ENCODE assay signal across 16 cellular contexts in genomic region chr5:132214491-132214890, GRCh38. TPM values are rescaled to one million over a fixed set of nuclear protein-coding genes. Genes with fewer than 3 reads are reported as not detected.
DNase-seq lines count a peak whose midpoint lies in the region; ATAC-seq and TF ChIP-seq lines count a peak whose summit lies in the region.
"Had no signal": no experiment of that assay in that cellular context is flagged by ENCODE, and none has a peak within 500 bp of the region (broad histone marks: within the 10 kb centered on the region; RNA-seq: fewer than 3 reads in every experiment).

No MANE protein-coding gene starts in this region.

- H3K27ac ChIP-seq in heart right ventricle, result peak overlapping the region; percentile 76 to 92 (median 86)
- peak overlapping the region; percentile 85 for H3K27ac ChIP-seq in layer of hippocampus (ENCODE audit: low read depth, low read length)
- peak overlapping the region; percentile 97 for H3K27ac ChIP-seq in rectal smooth muscle tissue (ENCODE audit: low read depth, low read length)
- peak overlapping the region; percentile 86 to 97 for H3K27ac ChIP-seq in uterus
- no peak overlapping the region for H3K27ac ChIP-seq in A673 (ENCODE audit: low read depth, low read length, poor library complexity, severe bottlenecking)
- H3K27ac ChIP-seq: parathyroid adenoma had no signal

- H3K36me3 ChIP-seq in heart right ventricle (peaks cover 0 to 77% (median 32%) of the 10 kb centered on the region in 9 donors), rectal smooth muscle tissue (ENCODE audit: control insufficient read depth, insufficient read depth, low read length) (peaks cover 23% of the 10 kb centered on the region), uterus (no peaks in the 10 kb centered on the region), A673 (ENCODE audit: insufficient read depth, low read length, poor library complexity, severe bottlenecking) (no peaks in the 10 kb centered on the region)

- no peak overlapping the region for H3K4me3 ChIP-seq in heart right ventricle
- no peak overlapping the region for H3K4me3 ChIP-seq in rectal smooth muscle tissue (ENCODE audit: low read length)
- no peak overlapping the region for H3K4me3 ChIP-seq in uterus
- H3K4me3 ChIP-seq in A673 (ENCODE audit: low read depth, low read length, poor library complexity, severe bottlenecking), result no peak overlapping the region

- no peaks in the 10 kb centered on the region for H3K27me3 ChIP-seq in heart right ventricle
- H3K27me3 ChIP-seq in layer of hippocampus (ENCODE audit: control insufficient read depth, insufficient read depth, low read length), result no peaks in the 10 kb centered on the region
- H3K27me3 ChIP-seq in rectal smooth muscle tissue (ENCODE audit: control insufficient read depth, insufficient read depth, low read length), result no peaks in the 10 kb centered on the region
- H3K27me3 ChIP-seq in uterus, result no peaks in the 10 kb centered on the region
- H3K27me3 ChIP-seq in A673 (replicated peaks; ENCODE audit: insufficient read depth, low read depth, low read length, poor library complexity), result no peaks in the 10 kb centered on the region

- no peak for ATAC-seq in heart right ventricle
- no peak for ATAC-seq in left ventricle myocardium superior
- ATAC-seq in GM21367 (IDR thresholded peaks at IDR 0.05; ENCODE audit: unreplicated experiment), result no peak

- intact Hi-C loops in heart right ventricle (cut with DNase I) (loop anchor here in 2 of 10 donors (10.0 kb wide), 1 partner anchor 150 kb away; the partner anchor contains the start of gene SLC22A5 (in 2 of the 2)), left ventricle myocardium superior (cut with micrococcal nuclease) (no loop called here), uterus (cut with DNase I; ENCODE audit: low total_unique reads) (no loop called here), A673 (cut with micrococcal nuclease; ENCODE audit: unreplicated experiment) (no loop called here)

- POLR2A ChIA-PET in A673 (lab: Charles Lee; ENCODE audit: low non-redundant PET), result no interaction called here

- no TSS peak for BruUV-seq in A673 (replicated peaks; lab: Mats Ljungman, UMichigan)

- DNase-seq in heart right ventricle, result no peak
- DNase-seq in left ventricle myocardium superior, result no peak
- DNase-seq in uterus, result no peak
- no peak for DNase-seq in A673 (ENCODE audit: low spot score)
- DNase-seq in D341Med (ENCODE audit: low spot score), result no peak
- DNase-seq: activated CD4-positive, alpha-beta memory T cell treated with anti-CD3 and anti-CD28 coated beads for 36 hours; dermis blood vessel endothelial cell; NCI-H2029 treated with DMSO at 0.1 percent for 48 hours; SIG-M5; stimulated activated CD4-positive, alpha-beta T cell treated with anti-CD3 and anti-CD28 coated beads, Interleukin-2, amount 100 ng/mL, for 24 hours; stimulated activated CD8-positive, alpha-beta memory T cell treated with anti-CD3 and anti-CD28 coated beads, Interleukin-4, amount 100 ng/mL, for 48 hours; T1000 had no signal

- H3K9me3 ChIP-seq in heart right ventricle (no peaks in the 10 kb centered on the region), uterus (no peaks in the 10 kb centered on the region), A673 (ENCODE audit: low read depth, low read length, poor library complexity, severe bottlenecking) (no peaks in the 10 kb centered on the region)

- 98 to 99% methylated on average over 4 of the region's 4 CpGs for WGBS in heart right ventricle, 2 donors

- H3K4me1 ChIP-seq in heart right ventricle (peaks cover 8 to 93% (median 72%) of the 10 kb centered on the region in 9 donors), rectal smooth muscle tissue (ENCODE audit: control insufficient read depth, insufficient read depth, low read length) (peaks cover 9% of the 10 kb centered on the region), uterus (no peaks in the 10 kb centered on the region), A673 (ENCODE audit: insufficient read depth, low read length, poor library complexity, severe bottlenecking) (no peaks in the 10 kb centered on the region)

- CTCF ChIA-PET in A673 (lab: Charles Lee), result no interaction called here

- TF ChIP-seq CTCF in heart right ventricle (IDR thresholded peaks at IDR 0.05) (no peak), uterus (IDR thresholded peaks at IDR 0.05) (no peak), A673 (conservative IDR thresholded peaks at IDR 0.05; ENCODE audit: low read depth, low read length) (no peak)

- no peak for TF ChIP-seq POLR2A in uterus (IDR thresholded peaks at IDR 0.05)

- no peak overlapping the region for H3K9ac ChIP-seq in rectal smooth muscle tissue (ENCODE audit: low read length)
- H3K9ac ChIP-seq: parathyroid adenoma had no signal

RNA-seq across cellular contexts. Expression of gene P4HA2, which starts 13.2 kb away (rescaled TPM):
- total RNA-seq in heart right ventricle, result 10 to 100 TPM; 35.0 to 77.1 (median 52.4) TPM
- polyA plus RNA-seq in heart right ventricle, result 10 to 100 TPM; 27.2 to 97.0 TPM
- 78.4 TPM for total RNA-seq in left ventricle myocardium superior
- 100 to 1,000 TPM in 1 of 4 donors, 10 to 100 TPM in 3; 19.4 to 112 (median 85.2) TPM for total RNA-seq in uterus
- total RNA-seq in A673 (2021), result 2.8 and 3.3 TPM in 2 replicates

RNA-seq across cellular contexts. Expression of gene PDLIM4, which starts 43.0 kb away (rescaled TPM):
- total RNA-seq in heart right ventricle, result 1 to 10 TPM; 2.1 to 8.7 (median 3.4) TPM
- polyA plus RNA-seq in heart right ventricle, result 10 to 100 TPM in 1 of 2 donors, 1 to 10 TPM in 1; 3.4 to 15.3 TPM
- 3.8 TPM for total RNA-seq in left ventricle myocardium superior
- 100 to 1,000 TPM in 1 of 4 donors, 10 to 100 TPM in 3; 14.1 to 148 (median 45.3) TPM for total RNA-seq in uterus
- total RNA-seq in A673 (2021), result 6.0 and 8.9 TPM in 2 replicates
- total RNA-seq: activated CD4-positive, alpha-beta memory T cell treated with anti-CD3 and anti-CD28 coated beads for 36 hours had no signal
